Comparison of ENCODE assay signal across 25 cellular contexts in genomic region chr6:6995328-6995727, GRCh38.
"Had no signal": no experiment of that assay in that cellular context is flagged by ENCODE, and none has a peak within 500 bp of the region (broad histone marks: within the 10 kb centered on the region; RNA-seq: fewer than 3 reads in every experiment).

No MANE protein-coding gene starts in this region.

- H3K36me3 ChIP-seq: ascending aorta, pancreas, prostate gland, thoracic aorta had no signal

- H3K9me3 ChIP-seq: ascending aorta, pancreas, prostate gland, thoracic aorta had no signal

- H3K27me3 ChIP-seq: ascending aorta, pancreas had no signal

- ATAC-seq: pancreas had no signal

- DNase-seq: activated CD4-positive, alpha-beta T cell treated with anti-CD3 and anti-CD28 coated beads for 4 hours; activated CD4-positive, alpha-beta T cell treated with anti-CD3 and anti-CD28 coated beads, Interleukin-2, amount 50 U/mL, for 4 hours; activated CD8-positive, alpha-beta memory T cell treated with anti-CD3 and anti-CD28 coated beads for 24 hours; activated gamma-delta T cell; activated naive CD4-positive, alpha-beta T cell treated with anti-CD3 and anti-CD28 coated beads, Interleukin-2, amount 10 ng/mL, durations not matched to agents 7 days and 5 days; activated naive CD8-positive, alpha-beta T cell treated with anti-CD3 and anti-CD28 coated beads, Interleukin-2, amount 10 ng/mL, durations not matched to agents 7 days and 5 days; caudate nucleus; cortex of kidney; kidney glomerular epithelial cell; mammary epithelial cell; naive B cell; nephron progenitor cell; pancreas; stimulated activated CD4-positive, alpha-beta T cell treated with anti-CD3 and anti-CD28 coated beads, Interleukin-12 subunit alpha, Interleukin-12 subunit beta, amount 100 ng/mL, for 4 hours; stimulated activated CD4-positive, alpha-beta T cell treated with anti-CD3 and anti-CD28 coated beads, Interleukin-4, amount 100 ng/mL, for 1 hour; SW 1271; T-helper 9 cell; trophoblast cell had no signal

- H3K27ac ChIP-seq: ascending aorta, pancreas, prostate gland, thoracic aorta, VCaP had no signal

- H3K4me1 ChIP-seq: ascending aorta, prostate gland had no signal

- FAIRE-seq: endothelial cell of umbilical vein, pancreas, TTC549, urothelium cell line had no signal

- H3K4me3 ChIP-seq: ascending aorta, pancreas, prostate gland, thoracic aorta had no signal
